In the genomic region with DNA sequence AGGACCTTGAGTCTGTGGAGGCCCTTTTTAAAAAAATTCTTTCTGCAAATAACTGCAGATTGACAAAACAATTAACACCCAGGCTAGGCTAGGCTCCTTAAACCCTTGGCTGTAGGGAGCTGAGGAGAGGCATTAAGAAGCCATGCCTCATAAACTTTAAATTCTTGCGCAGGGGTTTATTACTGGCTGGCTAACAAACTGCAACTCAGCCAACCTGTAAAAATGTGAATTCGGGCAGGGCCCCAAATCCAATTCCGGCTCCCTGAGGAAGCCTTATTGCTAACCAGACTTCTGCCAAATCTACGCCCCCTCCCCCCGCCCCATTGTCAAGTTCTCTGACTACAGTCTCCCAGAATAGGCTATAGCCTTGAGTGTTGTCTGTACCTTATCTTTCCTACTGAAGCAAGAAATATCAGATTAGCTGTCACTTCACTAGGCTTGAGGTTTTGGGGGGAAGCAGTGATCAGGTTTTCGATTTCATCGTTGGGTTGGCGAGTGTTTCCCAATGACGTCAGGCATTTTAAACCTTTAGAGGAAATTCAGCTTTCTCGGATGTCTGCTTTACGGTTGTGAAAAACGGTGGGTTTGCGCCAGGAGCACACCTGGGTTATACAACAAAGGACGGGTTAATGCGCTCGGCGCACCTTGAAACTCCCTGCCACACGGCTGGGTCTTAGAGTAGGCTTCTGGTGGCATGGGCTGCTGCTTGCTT, we compare ENCODE assay signal across 18 cellular contexts. TPM values are rescaled to one million over a fixed set of nuclear protein-coding genes. Genes with fewer than 3 reads are reported as not detected.
A peak's percentile ranks its signal among the peaks of the same experiment; 100 is the strongest.
DNase-seq lines count a peak whose midpoint lies in the region; ATAC-seq and TF ChIP-seq lines count a peak whose summit lies in the region.
"Had no signal": no experiment of that assay in that cellular context is flagged by ENCODE, and none has a peak within 500 bp of the region (broad histone marks: within the 10 kb centered on the region; RNA-seq: fewer than 3 reads in every experiment).

No MANE protein-coding gene starts in this region.

- in situ Hi-C loops in Panc1 (cut with HindIII; ENCODE audit: low pct_unique_long_range_greater_than_20kb, low sequenced_read_pairs): no loop called here

- no peak overlapping the region for H3K27ac Mint-ChIP-seq in activated naive CD8-positive, alpha-beta T cell treated with anti-CD3 and anti-CD28 coated beads, Interleukin-2, amount 50 U/mL, for 24 hours
- no peak overlapping the region for H3K27ac Mint-ChIP-seq in activated naive CD8-positive, alpha-beta T cell treated with anti-CD3 and anti-CD28 coated beads for 36 hours

- H3K4me3 ChIP-seq in Panc1 (ENCODE audit: low read depth in 2 of 2, low read length in 2 of 2) (peak overlapping the region in 1 of 2 experiments; percentile 64; a peak in 2 of 4 replicates), hepatocyte (no peak overlapping the region), smooth muscle cell (peak overlapping the region; percentile 58)
- H3K4me3 ChIP-seq: heart right ventricle, transverse colon had no signal

- no peak for DNase-seq in activated naive CD8-positive, alpha-beta T cell treated with anti-CD3 and anti-CD28 coated beads, Interleukin-2, amount 50 U/mL, for 24 hours
- no peak for DNase-seq in activated naive CD8-positive, alpha-beta T cell treated with anti-CD3 and anti-CD28 coated beads for 36 hours
- DNase-seq in Panc1 (ENCODE audit: low read depth, low spot score): no peak
- no peak for DNase-seq in hepatocyte (ENCODE audit: low spot score)
- no peak for DNase-seq in smooth muscle cell (lab: John Stamatoyannopoulos, UW; ENCODE audit: unreplicated experiment)
- no peak for DNase-seq in GM10266 (ENCODE audit: extremely low spot score)
- DNase-seq in germinal center (ENCODE audit: low spot score): no peak
- no peak for DNase-seq in activated CD4-positive, alpha-beta T cell treated with anti-CD3 and anti-CD28 coated beads for 1 hour
- DNase-seq: activated CD4-positive, CD25-positive, alpha-beta regulatory T cell treated with anti-CD3 and anti-CD28 coated beads, Interleukin-2, amount 50 U/mL, for 72 hours; activated T-cell treated with anti-CD3 and anti-CD28 coated beads for 4 hours; GF-D8; heart right ventricle; left colon; NCI-H187; NCI-H524 treated with DMSO at 0.1 percent for 48 hours; transverse colon had no signal

- peaks cover 7% of the 10 kb centered on the region; the same call in 1 of the 2 replicates for H3K36me3 ChIP-seq in Panc1 (ENCODE audit: control insufficient read depth, insufficient read depth, low read length)
- H3K36me3 ChIP-seq in hepatocyte (replicated peaks; ENCODE audit: insufficient read depth, low read depth): no peaks in the 10 kb centered on the region
- no peaks in the 10 kb centered on the region for H3K36me3 ChIP-seq in smooth muscle cell (ENCODE audit: low read depth)
- H3K36me3 ChIP-seq: heart right ventricle, transverse colon had no signal

- peaks cover 17% of the 10 kb centered on the region for H3K4me1 Mint-ChIP-seq in activated naive CD8-positive, alpha-beta T cell treated with anti-CD3 and anti-CD28 coated beads, Interleukin-2, amount 50 U/mL, for 24 hours
- H3K4me1 Mint-ChIP-seq in activated naive CD8-positive, alpha-beta T cell treated with anti-CD3 and anti-CD28 coated beads for 36 hours: peaks cover 15% of the 10 kb centered on the region

- WGBS in hepatocyte (ENCODE audit: low lambda C conversion rate, missing lambda C conversion rate): 57% methylated on average over 18 of the region's 18 CpGs
- 65% methylated on average over 18 of the region's 18 CpGs for WGBS in smooth muscle cell (ENCODE audit: low lambda C conversion rate)

- H3K9me3 ChIP-seq in Panc1 (ENCODE audit: control insufficient read depth, insufficient read depth, low read depth, low read length): no peaks in the 10 kb centered on the region
- no peaks in the 10 kb centered on the region for H3K9me3 ChIP-seq in hepatocyte (ENCODE audit: low read depth)
- H3K9me3 ChIP-seq in smooth muscle cell (replicated peaks; ENCODE audit: low read depth): no peaks in the 10 kb centered on the region
- H3K9me3 ChIP-seq: heart right ventricle, transverse colon had no signal

- no peaks in the 10 kb centered on the region; the same call in 1 of the 2 replicates for H3K27me3 ChIP-seq in Panc1 (ENCODE audit: control insufficient read depth, insufficient read depth, low read length)
- peaks cover 13% of the 10 kb centered on the region for H3K27me3 ChIP-seq in hepatocyte
- no peaks in the 10 kb centered on the region for H3K27me3 ChIP-seq in smooth muscle cell (ENCODE audit: low read depth)

- no peaks in the 10 kb centered on the region for H3K36me3 Mint-ChIP-seq in activated naive CD8-positive, alpha-beta T cell treated with anti-CD3 and anti-CD28 coated beads, Interleukin-2, amount 50 U/mL, for 24 hours (ENCODE audit: low read depth)
- H3K36me3 Mint-ChIP-seq in activated naive CD8-positive, alpha-beta T cell treated with anti-CD3 and anti-CD28 coated beads for 36 hours: no peaks in the 10 kb centered on the region

- H3K4me2 ChIP-seq in hepatocyte (peak overlapping the region; percentile 85), smooth muscle cell (peak overlapping the region; percentile 90)

- POLR2A ChIA-PET in Panc1 (lab: Charles Lee): no interaction called here

- peaks cover 8% of the 10 kb centered on the region; the same call in 1 of the 2 replicates for H3K4me1 ChIP-seq in Panc1 (ENCODE audit: control insufficient read depth, insufficient read depth, low read length)
- peaks cover 38% of the 10 kb centered on the region for H3K4me1 ChIP-seq in hepatocyte (ENCODE audit: insufficient read depth)
- H3K4me1 ChIP-seq in smooth muscle cell (ENCODE audit: low read depth): peaks cover 29% of the 10 kb centered on the region

- H3K9me2 ChIP-seq in hepatocyte (replicated peaks; ENCODE audit: insufficient read depth): no peaks in the 10 kb centered on the region

- CTCF ChIA-PET in Panc1 (lab: Charles Lee): no interaction called here

- no peak overlapping the region for H3K9ac ChIP-seq in smooth muscle cell (ENCODE audit: low read depth)

- H3K27ac ChIP-seq in Panc1 (ENCODE audit: low read length) (peak overlapping the region; percentile 29; the same call in 1 of the 2 replicates), hepatocyte (peak overlapping the region; percentile 91), smooth muscle cell (ENCODE audit: low read depth) (no peak overlapping the region)
- H3K27ac ChIP-seq: heart right ventricle, transverse colon had no signal

- peaks cover 61% of the 10 kb centered on the region for H3K27me3 Mint-ChIP-seq in activated naive CD8-positive, alpha-beta T cell treated with anti-CD3 and anti-CD28 coated beads, Interleukin-2, amount 50 U/mL, for 24 hours
- peaks cover 86% of the 10 kb centered on the region for H3K27me3 Mint-ChIP-seq in activated naive CD8-positive, alpha-beta T cell treated with anti-CD3 and anti-CD28 coated beads for 36 hours

- H3K4me3 Mint-ChIP-seq in activated naive CD8-positive, alpha-beta T cell treated with anti-CD3 and anti-CD28 coated beads, Interleukin-2, amount 50 U/mL, for 24 hours: no peak overlapping the region
- no peak overlapping the region for H3K4me3 Mint-ChIP-seq in activated naive CD8-positive, alpha-beta T cell treated with anti-CD3 and anti-CD28 coated beads for 36 hours

- peaks cover 4% of the 10 kb centered on the region for H3F3A ChIP-seq in smooth muscle cell (ENCODE audit: low read depth)

- H3K9me3 Mint-ChIP-seq in activated naive CD8-positive, alpha-beta T cell treated with anti-CD3 and anti-CD28 coated beads, Interleukin-2, amount 50 U/mL, for 24 hours: no peaks in the 10 kb centered on the region
- H3K9me3 Mint-ChIP-seq in activated naive CD8-positive, alpha-beta T cell treated with anti-CD3 and anti-CD28 coated beads for 36 hours: no peaks in the 10 kb centered on the region

- H3K79me2 ChIP-seq in hepatocyte (peaks cover 36% of the 10 kb centered on the region), smooth muscle cell (ENCODE audit: low read depth) (peaks cover 6% of the 10 kb centered on the region)

- ATAC-seq in activated naive CD8-positive, alpha-beta T cell treated with anti-CD3 and anti-CD28 coated beads, Interleukin-2, amount 50 U/mL, for 24 hours: peak; percentile 23
- no peak for ATAC-seq in Panc1
- ATAC-seq: heart right ventricle, left colon had no signal

- intact Hi-C loops in Panc1 (cut with micrococcal nuclease; ENCODE audit: unreplicated experiment): no loop called here

- TF ChIP-seq CTCF in Panc1 (IDR thresholded peaks at IDR 0.05): no peak
- no peak for TF ChIP-seq CTCF in hepatocyte (IDR thresholded peaks at IDR 0.05; ENCODE audit: poor library complexity)
- TF ChIP-seq CTCF in smooth muscle cell (IDR thresholded peaks at IDR 0.05; ENCODE audit: borderline replicate concordance, insufficient read depth, poor library complexity, severe bottlenecking): no peak
- no peak for TF ChIP-seq CTCF in GM10266 (IDR thresholded peaks at IDR 0.05; ENCODE audit: control insufficient read depth, insufficient read depth, low read depth, missing control alignments)

- no peak overlapping the region for H2AFZ ChIP-seq in hepatocyte
- no peak overlapping the region for H2AFZ ChIP-seq in smooth muscle cell (ENCODE audit: low read depth)

- H4K20me1 ChIP-seq in hepatocyte (ENCODE audit: insufficient read depth, poor library complexity, severe bottlenecking) (no peaks in the 10 kb centered on the region), smooth muscle cell (ENCODE audit: low read depth) (no peaks in the 10 kb centered on the region)

- no TSS peak for BruUV-seq in Panc1 (replicated peaks; lab: Mats Ljungman, UMichigan)

RNA-seq across cellular contexts. Expression of gene CDH3, which starts 2.0 kb away (rescaled TPM):
- total RNA-seq in activated naive CD8-positive, alpha-beta T cell treated with anti-CD3 and anti-CD28 coated beads for 36 hours: under 1 TPM; 0.37 to 0.44 TPM
- total RNA-seq in Panc1 (2021; ENCODE audit: unreplicated experiment) (16.7 TPM), hepatocyte (73.2 and 77.6 TPM in 2 replicates), smooth muscle cell (66.8 and 78.2 TPM in 2 replicates)
- 23.5 TPM for polyA plus RNA-seq in Panc1 (2012; ENCODE audit: insufficient read length)
- polyA plus RNA-seq in hepatocyte (62.4 and 77.4 TPM in 2 replicates), smooth muscle cell (18.9 and 77.6 TPM in 2 replicates)
- total RNA-seq: myocyte had no signal
- polyA plus RNA-seq: AG04450 had no signal

Comparison
In these comparisons a context has a peak if more than half of its experiments do, and no peak if none do; other contexts are left out.
1. RNA of gene CDH3, which starts 2.0 kb away (total RNA-seq): 66.8 to 78.2 TPM in smooth muscle cell, 73.2 to 77.6 TPM in hepatocyte and 16.7 TPM in Panc1 (single experiment); 0.37 to 0.44 TPM in activated naive CD8-positive, alpha-beta T cell treated with anti-CD3 and anti-CD28 coated beads for 36 hours; every median in the first group is over 10 times any median in the second.